Comparison of ENCODE assay signal across 10 cellular contexts in genomic region chr5:16888694-16889124, GRCh38. TPM values are rescaled to one million over a fixed set of nuclear protein-coding genes. Genes with fewer than 3 reads are reported as not detected.
DNase-seq lines count a peak whose midpoint lies in the region; ATAC-seq, FAIRE-seq and TF ChIP-seq lines count a peak whose summit lies in the region.
"Had no signal": no experiment of that assay in that cellular context is flagged by ENCODE, and none has a peak within 500 bp of the region (broad histone marks: within the 10 kb centered on the region; RNA-seq: fewer than 3 reads in every experiment).

No MANE protein-coding gene starts in this region.

- no peak for TF ChIP-seq EP300 in stomach (IDR thresholded peaks at IDR 0.05)

- H3K9ac ChIP-seq in fibroblast of lung (ENCODE audit: insufficient read depth, low read length): no peak overlapping the region

- H3K27ac ChIP-seq in fibroblast of lung (ENCODE audit: insufficient read depth, low read length) (no peak overlapping the region), stomach (peak overlapping the region in 4 of 5 donors; percentile 1 to 83 (median 26))

- no peak for TF ChIP-seq POLR2A in H54 (IDR thresholded peaks at IDR 0.05; ENCODE audit: low read depth, low read length)
- TF ChIP-seq POLR2A in stomach (IDR thresholded peaks at IDR 0.05): no peak

- ATAC-seq in GM18498 (IDR thresholded peaks at IDR 0.05; ENCODE audit: unreplicated experiment): no peak
- no peak for ATAC-seq in omental fat pad (ENCODE audit: low FRiP score)

- H3K4me3 ChIP-seq in fibroblast of lung (replicated peaks in 1 of 4; ENCODE audit: control extremely low read depth in 1 of 4, insufficient read depth in 1 of 4, low read depth in 3 of 4, low read length in 4 of 4) (no peak overlapping the region), stomach (no peak overlapping the region)

- TF ChIP-seq CTCF in fibroblast of lung (conservative IDR thresholded peaks at IDR 0.05 in 1 of 2, IDR thresholded peaks at IDR 0.05 in 1 of 2; ENCODE audit: low read depth in 1 of 2, low read length in 2 of 2) (no peak), stomach (IDR thresholded peaks at IDR 0.05) (no peak), omental fat pad (IDR thresholded peaks at IDR 0.05) (no peak)

- H3K36me3 ChIP-seq in fibroblast of lung (ENCODE audit: control insufficient read depth, insufficient read depth, low read length): no peaks in the 10 kb centered on the region
- no peaks in the 10 kb centered on the region for H3K36me3 ChIP-seq in stomach

- no peaks in the 10 kb centered on the region for H3K9me3 ChIP-seq in fibroblast of lung (ENCODE audit: control insufficient read depth, insufficient read depth, low read depth, low read length)
- no peaks in the 10 kb centered on the region for H3K9me3 ChIP-seq in stomach

- intact Hi-C loops in stomach (cut with DNase I; ENCODE audit: low total_unique reads): no loop called here

- H3K27me3 ChIP-seq in fibroblast of lung (ENCODE audit: control insufficient read depth, insufficient read depth, low read length): no peaks in the 10 kb centered on the region
- no peaks in the 10 kb centered on the region for H3K27me3 ChIP-seq in stomach

- H3K79me2 ChIP-seq in fibroblast of lung (ENCODE audit: control insufficient read depth, insufficient read depth, low read length): peaks cover 84% of the 10 kb centered on the region

- no peak overlapping the region for H2AFZ ChIP-seq in fibroblast of lung (ENCODE audit: low read length)

- peaks cover 3% of the 10 kb centered on the region for H4K20me1 ChIP-seq in fibroblast of lung (ENCODE audit: control insufficient read depth, extremely low read depth, insufficient read depth, low read length)

- DNase-seq in H54 (ENCODE audit: insufficient read length, low spot score): no peak
- DNase-seq in RKO (ENCODE audit: low spot score): peak; percentile 18
- peak; percentile 61 to 65 for DNase-seq in fibroblast of lung (ENCODE audit: low read depth in 2 of 2)
- no peak for DNase-seq in stomach
- no peak for DNase-seq in C1 segment of cervical spinal cord (lab: John Stamatoyannopoulos, UW)
- DNase-seq in omental fat pad (ENCODE audit: low spot score): no peak
- no peak for DNase-seq in AG08395 (ENCODE audit: low spot score)
- DNase-seq: NCI-H1694 had no signal

- H3K4me1 ChIP-seq in fibroblast of lung (ENCODE audit: control insufficient read depth, extremely low read depth, insufficient read depth, low read length): peaks cover 19% of the 10 kb centered on the region
- H3K4me1 ChIP-seq in stomach: peaks cover 63 to 81% (median 70%) of the 10 kb centered on the region in 4 donors

- no peak overlapping the region for H3K4me2 ChIP-seq in fibroblast of lung (ENCODE audit: extremely low read depth, insufficient read depth, low read length)

- 58 to 72% (median 67%) methylated on average over 3 of the region's 3 CpGs for WGBS in stomach, 5 donors

- FAIRE-seq in H54 (lab: Jason Lieb, UNC): peak; percentile 67
- FAIRE-seq: keratinocyte had no signal

RNA-seq across cellular contexts. Expression of gene MYO10, which starts 47.4 kb away (rescaled TPM):
- 82.2 and 95.5 TPM in 2 replicates for total RNA-seq in fibroblast of lung
- 16.6 and 17.3 TPM in 2 replicates for polyA plus RNA-seq in fibroblast of lung
- polyA plus RNA-seq in fibroblast of lung (2012): 39.0 and 48.3 TPM in 2 replicates
- polyA minus RNA-seq in fibroblast of lung (ENCODE audit: low replicate concordance): 88.4 and 89.4 TPM in 2 replicates
- 100 to 1,000 TPM in 3 of 5 donors, 10 to 100 TPM in 2; 53.8 to 233 (median 129) TPM for total RNA-seq in stomach
- polyA plus RNA-seq in stomach: 10 to 100 TPM in 2 of 3 donors, 1 to 10 TPM in 1; 6.8 to 18.1 (median 13.7) TPM
- total RNA-seq in omental fat pad: 10 to 100 TPM; 12.1 to 35.8 (median 17.7) TPM

Comparison
In these comparisons a context has a peak if more than half of its experiments do, and no peak if none do; other contexts are left out.
1. DNase-seq: peak in RKO (single experiment) and fibroblast of lung (2 of 2); none in H54 (single experiment), stomach (single experiment), C1 segment of cervical spinal cord (0 of 14), omental fat pad (single experiment) and AG08395 (single experiment).